12 cellular contexts compared by ENCODE assay signal in the genomic region with DNA sequence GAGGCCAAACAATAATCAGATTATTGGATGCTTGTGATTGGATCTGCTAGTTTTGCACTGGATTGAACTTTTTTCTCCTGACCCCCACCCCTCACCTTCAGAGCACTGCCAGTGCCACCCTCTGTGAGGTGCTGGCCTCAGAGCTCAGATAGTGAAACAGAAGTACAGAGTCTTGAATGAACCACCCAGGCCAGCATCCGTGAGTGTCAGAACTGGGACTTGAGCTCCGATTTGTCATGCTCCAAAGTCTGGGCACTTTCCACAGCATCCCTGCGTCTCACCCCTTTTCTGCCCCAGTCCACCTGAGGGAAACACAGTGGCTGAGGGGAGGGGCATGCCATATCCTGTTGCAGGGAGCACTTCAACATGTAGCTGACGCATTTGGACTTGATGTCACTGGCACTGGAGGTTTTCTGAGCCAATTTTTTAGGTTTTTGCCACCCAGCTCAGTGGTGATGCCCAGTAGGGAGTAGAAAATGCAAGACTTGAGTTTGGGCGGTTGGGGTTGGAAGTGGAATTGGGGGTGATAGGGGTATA.
"Had no signal": no experiment of that assay in that cellular context is flagged by ENCODE, and none has a peak within 500 bp of the region (broad histone marks: within the 10 kb centered on the region; RNA-seq: fewer than 3 reads in every experiment).

No MANE protein-coding gene starts in this region.

- H3K4me3 ChIP-seq: lung, SK-N-MC, tibial artery had no signal

- H3K27ac ChIP-seq: parathyroid adenoma, SK-N-MC, tibial artery had no signal

- H2AFZ ChIP-seq: parathyroid adenoma had no signal

- H3K27me3 Mint-ChIP-seq: activated B cell treated with CpG ODN at 0.5 μM for 24 hours; activated naive CD8-positive, alpha-beta T cell had no signal

- H3K27ac Mint-ChIP-seq: activated B cell treated with CpG ODN at 0.5 μM for 24 hours; activated naive CD8-positive, alpha-beta T cell had no signal

- H3K9me3 Mint-ChIP-seq: activated B cell treated with CpG ODN at 0.5 μM for 24 hours had no signal

- H3K4me3 Mint-ChIP-seq: activated B cell treated with CpG ODN at 0.5 μM for 24 hours; activated naive CD8-positive, alpha-beta T cell had no signal

- H3K79me2 ChIP-seq: parathyroid adenoma had no signal

- H3K9me3 ChIP-seq: tibial artery had no signal

- H3K36me3 Mint-ChIP-seq: activated naive CD8-positive, alpha-beta T cell had no signal

- H3K4me1 Mint-ChIP-seq: activated B cell treated with CpG ODN at 0.5 μM for 24 hours had no signal

- H3K4me1 ChIP-seq: parathyroid adenoma, tibial artery had no signal

- ATAC-seq: esophagus mucosa, left cardiac atrium had no signal

- H3K9ac ChIP-seq: parathyroid adenoma had no signal

- DNase-seq: activated B cell treated with CpG ODN at 0.5 μM for 24 hours; anterior cingulate cortex; left cardiac atrium; midbrain; retina; stimulated activated CD4-positive, alpha-beta T cell treated with anti-CD3 and anti-CD28 coated beads, Interleukin-4, amount 100 ng/mL, for 4 hours; tibial artery had no signal

- H3K36me3 ChIP-seq: tibial artery had no signal
